1 cellular context compared by ENCODE assay signal in genomic region chr4:185255868-185256267, GRCh38.
TF ChIP-seq lines count a peak whose summit lies in the region.

No MANE protein-coding gene starts in this region.

TF ChIP-seq in HCT116, 20 proteins besides CTCF, POLR2A, EP300 and RAD21 (continued from another document):
- TF ChIP-seq ZBTB33 (IDR thresholded peaks at IDR 0.05; ENCODE audit: extremely low read depth, insufficient replicate concordance, low read length) (no peak), SP1 (IDR thresholded peaks at IDR 0.05; ENCODE audit: low read depth) (no peak), SIN3A (IDR thresholded peaks at IDR 0.05; ENCODE audit: low read depth) (no peak), CEBPB (IDR thresholded peaks at IDR 0.05; ENCODE audit: low read depth) (no peak), EZH2phosphoT487 (IDR thresholded peaks at IDR 0.05; ENCODE audit: borderline replicate concordance) (no peak)
